ENCODE assay signal across 12 cellular contexts in the genomic region with DNA sequence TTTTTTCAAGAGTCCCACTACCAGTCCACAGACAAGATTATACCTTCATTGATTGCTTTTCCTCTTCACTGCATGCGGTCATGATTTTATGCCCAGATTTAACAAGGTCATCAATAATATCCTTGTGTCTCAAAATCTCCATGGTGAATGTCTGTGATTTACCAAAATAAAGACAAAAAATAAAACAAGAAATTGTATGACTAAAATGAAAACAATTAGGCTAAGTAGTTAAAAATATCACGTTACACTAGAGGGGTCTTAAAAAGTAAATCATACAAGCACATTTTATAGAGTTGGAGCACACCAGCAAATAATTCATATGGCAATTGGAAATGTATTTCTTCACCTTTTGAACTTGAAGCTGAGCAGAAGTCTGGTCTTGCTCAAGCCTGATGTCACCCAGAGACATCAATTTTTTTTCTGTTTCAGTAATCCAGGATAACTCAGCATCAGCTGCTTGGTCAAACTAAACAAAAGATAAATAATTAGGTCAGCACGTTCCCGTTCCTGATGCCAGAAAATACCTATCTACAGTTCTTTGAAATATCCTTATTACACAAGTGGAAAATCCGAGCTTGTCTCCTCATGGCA.
A peak's percentile ranks its signal among the peaks of the same experiment; 100 is the strongest.
DNase-seq lines count a peak whose midpoint lies in the region; ATAC-seq and TF ChIP-seq lines count a peak whose summit lies in the region.
"Had no signal": no experiment of that assay in that cellular context is flagged by ENCODE, and none has a peak within 500 bp of the region (broad histone marks: within the 10 kb centered on the region; RNA-seq: fewer than 3 reads in every experiment).

No MANE protein-coding gene starts in this region.

- H3K4me3 ChIP-seq in HEK293 (ENCODE audit: low read depth, low read length) (no peak overlapping the region), fibroblast of mammary gland (ENCODE audit: control insufficient read depth, low read depth, low read length) (no peak overlapping the region), osteoblast (ENCODE audit: insufficient read depth, low read length) (no peak overlapping the region)
- H3K4me3 ChIP-seq: spleen had no signal

- no peaks in the 10 kb centered on the region for H3K9me3 ChIP-seq in HEK293 (ENCODE audit: control insufficient read depth, insufficient read depth, low read depth, low read length)
- no peaks in the 10 kb centered on the region for H3K9me3 ChIP-seq in osteoblast (ENCODE audit: low read depth, low read length)
- H3K9me3 ChIP-seq: spleen had no signal

- H2AFZ ChIP-seq in osteoblast (ENCODE audit: low read length), result no peak overlapping the region

- no peak overlapping the region for H3K4me2 ChIP-seq in osteoblast (ENCODE audit: insufficient read depth, low read length)

- TF ChIP-seq CTCF in HEK293 (tag by site-specific recombination; IDR thresholded peaks at IDR 0.05), result no peak
- TF ChIP-seq CTCF in fibroblast of mammary gland (conservative IDR thresholded peaks at IDR 0.05; ENCODE audit: control insufficient read depth, insufficient read depth, low read depth, low read length), result no peak
- no peak for TF ChIP-seq CTCF in osteoblast (IDR thresholded peaks at IDR 0.05; ENCODE audit: extremely low read depth, low read depth, low read length)

- ATAC-seq in HG03342 (IDR thresholded peaks at IDR 0.05; ENCODE audit: unreplicated experiment) (no peak), GM21381 (IDR thresholded peaks at IDR 0.05; ENCODE audit: unreplicated experiment) (no peak)
- ATAC-seq: naive thymus-derived CD4-positive, alpha-beta T cell had no signal

- H3K27me3 ChIP-seq in osteoblast (ENCODE audit: insufficient read depth, low read length), result no peaks in the 10 kb centered on the region
- H3K27me3 ChIP-seq: spleen had no signal

- H3K27ac ChIP-seq in HEK293 (ENCODE audit: extremely low read depth, low read depth, low read length), result no peak overlapping the region
- peak overlapping the region; percentile 50 for H3K27ac ChIP-seq in osteoblast (ENCODE audit: low read depth, low read length)
- H3K27ac ChIP-seq: spleen had no signal

- CTCF ChIA-PET in HEK293 (lab: Yijun Ruan, JAX), result interaction anchor here (1.7 kb wide), 1 partner anchor 76 kb away, joined by 5 read pairs; no protein-coding TSS in a partner anchor

- peak; percentile 82 for DNase-seq in NCI-H524 treated with DMSO at 0.1 percent for 48 hours (lab: John Stamatoyannopoulos, UW)
- peak; percentile 81 for DNase-seq in fibroblast of mammary gland (ENCODE audit: low read depth)
- DNase-seq in osteoblast (ENCODE audit: insufficient read length, low spot score, missing footprints), result no peak
- DNase-seq in stimulated activated CD4-positive, alpha-beta T cell treated with anti-CD3 and anti-CD28 coated beads, Interleukin-4, amount 100 ng/mL, for 24 hours, result no peak
- DNase-seq in KG1 (lab: John Stamatoyannopoulos, UW), result no peak
- DNase-seq: activated CD8-positive, alpha-beta memory T cell treated with anti-CD3 and anti-CD28 coated beads for 24 hours; activated naive CD8-positive, alpha-beta T cell treated with anti-CD3 and anti-CD28 coated beads, Interleukin-2, amount 10 ng/mL, durations not matched to agents 7 days and 5 days; naive thymus-derived CD4-positive, alpha-beta T cell; spleen had no signal

- H3K4me1 ChIP-seq in HEK293 (ENCODE audit: control insufficient read depth, insufficient read depth, low read length) (peaks cover 19% of the 10 kb centered on the region), osteoblast (ENCODE audit: insufficient read depth, low read length) (no peaks in the 10 kb centered on the region)

- peaks cover 23 to 31% of the 10 kb centered on the region in 2 experiments for H3K36me3 ChIP-seq in HEK293 (ENCODE audit: control insufficient read depth in 2 of 2, insufficient read depth in 1 of 2, low read length in 2 of 2)
- H3K36me3 ChIP-seq in osteoblast (ENCODE audit: insufficient read depth, low read length), result peaks cover 50% of the 10 kb centered on the region

- no peaks in the 10 kb centered on the region for H4K20me1 ChIP-seq in osteoblast (ENCODE audit: insufficient read depth, low read length)

- H3K79me2 ChIP-seq in osteoblast (ENCODE audit: insufficient read depth, low read length), result peaks cover 41% of the 10 kb centered on the region

- POLR2A ChIA-PET in HEK293 (lab: Yijun Ruan, JAX), result interaction anchor here (2.4 kb wide), 1 partner anchor 25 kb away, joined by 6 read pairs; no protein-coding TSS in a partner anchor

TF ChIP-seq in HEK293, 187 proteins besides CTCF, POLR2A, EP300 and RAD21 (continues in another document):
- TF ChIP-seq ZBTB20 (tag by site-specific recombination; IDR thresholded peaks at IDR 0.05) (no peak), GLIS1 (tag by site-specific recombination; IDR thresholded peaks at IDR 0.05) (no peak), ZNF660 (tag by site-specific recombination; IDR thresholded peaks at IDR 0.05) (0 out of 2 replicates have a peak, but pooled peaks have one; percentile 23), ZNF558 (tag by site-specific recombination; IDR thresholded peaks at IDR 0.05) (0 out of 2 replicates have a peak, but pooled peaks have one; percentile 51), ZNF596 (tag by site-specific recombination; IDR thresholded peaks at IDR 0.05) (0 out of 2 replicates have a peak, but pooled peaks have one; percentile 5), ZNF548 (tag by site-specific recombination; IDR thresholded peaks at IDR 0.05) (no peak), ZNF155 (tag by site-specific recombination; IDR thresholded peaks at IDR 0.05) (no peak), ZFP69B (tag by site-specific recombination; IDR thresholded peaks at IDR 0.05) (no peak), ZNF335 (tag by site-specific recombination; conservative IDR thresholded peaks at IDR 0.05) (peak; percentile 25; the same call in 1 of the 2 replicates), OSR2 (tag by site-specific recombination; IDR thresholded peaks at IDR 0.05) (peak; percentile 66; the same call in 1 of the 2 replicates), ZNF629 (tag by site-specific recombination; IDR thresholded peaks at IDR 0.05) (peak; percentile 60; the same call in 1 of the 2 replicates), ZNF843 (tag by site-specific recombination; IDR thresholded peaks at IDR 0.05) (peak; percentile 76), SP7 (tag by site-specific recombination; IDR thresholded peaks at IDR 0.05) (peak; percentile 34; the same call in 1 of the 2 replicates), ZNF654 (tag by site-specific recombination; IDR thresholded peaks at IDR 0.05; ENCODE audit: low read depth) (peak; percentile 3; the same call in 1 of the 2 replicates), BCL11B (tag by site-specific recombination; IDR thresholded peaks at IDR 0.05; ENCODE audit: low read depth) (peak; percentile 70; the same call in 1 of the 2 replicates), GLI2 (tag by site-specific recombination; IDR thresholded peaks at IDR 0.05; ENCODE audit: borderline replicate concordance, low read depth) (peak; percentile 64; the same call in 1 of the 2 replicates), ZNF121 (tag by site-specific recombination; IDR thresholded peaks at IDR 0.05) (0 out of 2 replicates have a peak, but pooled peaks have one; percentile 16), GFI1B (tag by site-specific recombination; IDR thresholded peaks at IDR 0.05) (peak; percentile 63; the same call in 1 of the 2 replicates), ZNF404 (tag by site-specific recombination; IDR thresholded peaks at IDR 0.05) (no peak)
- TF ChIP-seq, protein P1, sequence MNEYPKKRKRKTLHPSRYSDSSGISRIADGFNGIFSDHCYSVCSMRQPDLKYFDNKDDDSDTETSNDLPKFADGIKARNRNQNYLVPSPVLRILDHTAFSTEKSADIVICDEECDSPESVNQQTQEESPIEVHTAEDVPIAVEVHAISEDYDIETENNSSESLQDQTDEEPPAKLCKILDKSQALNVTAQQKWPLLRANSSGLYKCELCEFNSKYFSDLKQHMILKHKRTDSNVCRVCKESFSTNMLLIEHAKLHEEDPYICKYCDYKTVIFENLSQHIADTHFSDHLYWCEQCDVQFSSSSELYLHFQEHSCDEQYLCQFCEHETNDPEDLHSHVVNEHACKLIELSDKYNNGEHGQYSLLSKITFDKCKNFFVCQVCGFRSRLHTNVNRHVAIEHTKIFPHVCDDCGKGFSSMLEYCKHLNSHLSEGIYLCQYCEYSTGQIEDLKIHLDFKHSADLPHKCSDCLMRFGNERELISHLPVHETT (tag by site-specific recombination; IDR thresholded peaks at IDR 0.05), result no peak
- TF ChIP-seq, protein P2, sequence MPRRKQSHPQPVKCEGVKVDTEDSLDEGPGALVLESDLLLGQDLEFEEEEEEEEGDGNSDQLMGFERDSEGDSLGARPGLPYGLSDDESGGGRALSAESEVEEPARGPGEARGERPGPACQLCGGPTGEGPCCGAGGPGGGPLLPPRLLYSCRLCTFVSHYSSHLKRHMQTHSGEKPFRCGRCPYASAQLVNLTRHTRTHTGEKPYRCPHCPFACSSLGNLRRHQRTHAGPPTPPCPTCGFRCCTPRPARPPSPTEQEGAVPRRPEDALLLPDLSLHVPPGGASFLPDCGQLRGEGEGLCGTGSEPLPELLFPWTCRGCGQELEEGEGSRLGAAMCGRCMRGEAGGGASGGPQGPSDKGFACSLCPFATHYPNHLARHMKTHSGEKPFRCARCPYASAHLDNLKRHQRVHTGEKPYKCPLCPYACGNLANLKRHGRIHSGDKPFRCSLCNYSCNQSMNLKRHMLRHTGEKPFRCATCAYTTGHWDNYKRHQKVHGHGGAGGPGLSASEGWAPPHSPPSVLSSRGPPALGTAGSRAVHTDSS (tag by site-specific recombination; IDR thresholded peaks at IDR 0.05), result no peak
- TF ChIP-seq, protein P3, sequence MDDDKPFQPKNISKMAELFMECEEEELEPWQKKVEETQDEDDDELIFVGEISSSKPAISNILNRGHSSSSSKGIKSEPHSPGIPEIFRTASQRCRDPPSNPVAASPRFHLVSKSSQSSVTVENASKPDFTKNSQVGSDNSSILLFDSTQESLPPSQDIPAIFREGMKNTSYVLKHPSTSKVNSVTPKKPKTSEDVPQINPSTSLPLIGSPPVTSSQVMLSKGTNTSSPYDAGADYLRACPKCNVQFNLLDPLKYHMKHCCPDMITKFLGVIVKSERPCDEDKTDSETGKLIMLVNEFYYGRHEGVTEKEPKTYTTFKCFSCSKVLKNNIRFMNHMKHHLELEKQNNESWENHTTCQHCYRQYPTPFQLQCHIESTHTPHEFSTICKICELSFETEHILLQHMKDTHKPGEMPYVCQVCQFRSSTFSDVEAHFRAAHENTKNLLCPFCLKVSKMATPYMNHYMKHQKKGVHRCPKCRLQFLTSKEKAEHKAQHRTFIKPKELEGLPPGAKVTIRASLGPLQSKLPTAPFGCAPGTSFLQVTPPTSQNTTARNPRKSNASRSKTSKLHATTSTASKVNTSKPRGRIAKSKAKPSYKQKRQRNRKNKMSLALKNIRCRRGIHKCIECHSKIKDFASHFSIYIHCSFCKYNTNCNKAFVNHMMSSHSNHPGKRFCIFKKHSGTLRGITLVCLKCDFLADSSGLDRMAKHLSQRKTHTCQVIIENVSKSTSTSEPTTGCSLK (tag by site-specific recombination; IDR thresholded peaks at IDR 0.05), result no peak

Comparison
In these comparisons a context has a peak if more than half of its experiments do, and no peak if none do; other contexts are left out.
1. DNase-seq: peak in NCI-H524 treated with DMSO at 0.1 percent for 48 hours (single experiment) and fibroblast of mammary gland (single experiment); none in osteoblast (single experiment), stimulated activated CD4-positive, alpha-beta T cell treated with anti-CD3 and anti-CD28 coated beads, Interleukin-4, amount 100 ng/mL, for 24 hours (single experiment) and KG1 (single experiment).